Comparison of ENCODE assay signal across 19 cellular contexts in the genomic region with DNA sequence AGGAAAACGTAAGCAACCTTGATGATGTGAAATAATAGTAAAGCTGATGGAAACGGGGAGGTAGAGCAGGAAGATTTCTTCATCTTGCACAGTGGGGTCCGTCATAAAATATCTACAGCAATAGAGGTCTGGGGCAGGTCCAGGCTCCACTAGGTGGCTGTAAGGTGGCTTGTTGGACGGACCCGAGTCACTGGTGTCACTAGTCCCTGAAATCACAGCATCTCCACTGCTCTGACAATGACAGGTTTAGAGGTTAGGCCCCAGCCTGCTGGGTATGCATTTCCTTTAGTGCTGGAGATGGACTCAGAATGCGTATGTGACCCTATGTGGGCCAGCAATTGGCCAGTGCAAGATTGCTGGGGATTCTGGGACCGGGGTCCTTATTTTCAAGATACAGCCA.
"Had no signal": no experiment of that assay in that cellular context is flagged by ENCODE, and none has a peak within 500 bp of the region (broad histone marks: within the 10 kb centered on the region; RNA-seq: fewer than 3 reads in every experiment).

No MANE protein-coding gene starts in this region.

- DNase-seq: colonic mucosa; cortex of kidney; effector CD8-positive, alpha-beta T cell; effector memory CD8-positive, alpha-beta T cell; endodermal cell; erythroblast; esophagus squamous epithelium; foreskin fibroblast; foreskin melanocyte; gastrocnemius medialis; glutamatergic neuron; heart right ventricle; hippocampal formation; left cardiac atrium; left lung; left ventricle myocardium superior; lower lobe of right lung; mesenchymal stem cell; midbrain had no signal
